In genomic region chr15:88834211-88834812, GRCh38 we compare ENCODE assay signal across 8 cellular contexts. TPM values are rescaled to one million over a fixed set of nuclear protein-coding genes. Genes with fewer than 3 reads are reported as not detected.
DNase-seq lines count a peak whose midpoint lies in the region; ATAC-seq and TF ChIP-seq lines count a peak whose summit lies in the region.

No MANE protein-coding gene starts in this region.

- H3K36me3 ChIP-seq in DND-41 (ENCODE audit: insufficient read depth, low read length): no peaks in the 10 kb centered on the region
- no peaks in the 10 kb centered on the region for H3K36me3 ChIP-seq in MM.1S (replicated peaks; ENCODE audit: insufficient read depth, low read length)
- H3K36me3 ChIP-seq in ascending aorta: peaks cover 0 to 7% of the 10 kb centered on the region in 2 donors
- no peaks in the 10 kb centered on the region for H3K36me3 ChIP-seq in skeletal muscle satellite cell (ENCODE audit: insufficient read depth, low read length)

- ATAC-seq in DND-41 (ENCODE audit: insufficient read depth, low read depth): no peak
- ATAC-seq in GM19324 (IDR thresholded peaks at IDR 0.05; ENCODE audit: low FRiP score, unreplicated experiment): no peak

- H3K4me3 ChIP-seq in DND-41 (ENCODE audit: low read depth in 1 of 2, low read length in 2 of 2): no peak overlapping the region
- H3K4me3 ChIP-seq in MM.1S (ENCODE audit: low read length): no peak overlapping the region
- H3K4me3 ChIP-seq in ascending aorta: no peak overlapping the region
- H3K4me3 ChIP-seq in skeletal muscle satellite cell (ENCODE audit: low read length): no peak overlapping the region

- DNase-seq in DND-41 (no peak), MM.1S (peak; percentile 45), ascending aorta (ENCODE audit: low spot score in 2 of 2) (peak; percentile 15 to 85), hypothalamus (lab: John Stamatoyannopoulos, UW) (peak in 46 of 51 donors; percentile 1 to 68 (median 26)), epidermal melanocyte (ENCODE audit: insufficient read length, low spot score) (no peak), NCI-H1694 (lab: John Stamatoyannopoulos, UW) (no peak)

- H3K9me3 ChIP-seq in DND-41 (ENCODE audit: insufficient read depth, low read length, severe bottlenecking): no peaks in the 10 kb centered on the region
- no peaks in the 10 kb centered on the region for H3K9me3 ChIP-seq in MM.1S (replicated peaks; ENCODE audit: insufficient read depth, low read length)
- no peaks in the 10 kb centered on the region for H3K9me3 ChIP-seq in ascending aorta
- H3K9me3 ChIP-seq in skeletal muscle satellite cell (replicated peaks; ENCODE audit: low read length): no peaks in the 10 kb centered on the region

- H3K27me3 ChIP-seq in DND-41 (ENCODE audit: insufficient read depth, low read length, poor library complexity): no peaks in the 10 kb centered on the region
- H3K27me3 ChIP-seq in MM.1S (replicated peaks; ENCODE audit: insufficient read depth, low read length): no peaks in the 10 kb centered on the region
- no peaks in the 10 kb centered on the region for H3K27me3 ChIP-seq in ascending aorta
- H3K27me3 ChIP-seq in skeletal muscle satellite cell (ENCODE audit: control insufficient read depth, insufficient read depth, low read length): no peaks in the 10 kb centered on the region

- H3K9ac ChIP-seq in DND-41 (ENCODE audit: low read depth, low read length) (no peak overlapping the region), MM.1S (ENCODE audit: low read length) (no peak overlapping the region), skeletal muscle satellite cell (ENCODE audit: low read depth, low read length) (peak overlapping the region; percentile 42)

- intact Hi-C loops in ascending aorta (cut with DNase I): loop anchor here (1.0 kb wide), 2 partner anchors 86 to 177 kb away; no protein-coding TSS in a partner anchor

- no peaks in the 10 kb centered on the region for H3K79me2 ChIP-seq in DND-41 (ENCODE audit: insufficient read depth, low read length)
- no peaks in the 10 kb centered on the region for H3K79me2 ChIP-seq in MM.1S (ENCODE audit: low read length)

- no peak overlapping the region for H3K27ac ChIP-seq in DND-41 (ENCODE audit: low read length)
- no peak overlapping the region for H3K27ac ChIP-seq in MM.1S (ENCODE audit: low read length)
- H3K27ac ChIP-seq in ascending aorta: peak overlapping the region; percentile 74 to 82

- H3F3A ChIP-seq in MM.1S (ENCODE audit: insufficient read depth, low read length): no peaks in the 10 kb centered on the region

- no peaks in the 10 kb centered on the region for H3K9me2 ChIP-seq in MM.1S (replicated peaks; ENCODE audit: insufficient read depth, low read length)

- TF ChIP-seq CTCF in DND-41 (IDR thresholded peaks at IDR 0.05; ENCODE audit: borderline replicate concordance, extremely low read depth, low read length, poor library complexity, severe bottlenecking): peak; percentile 36
- TF ChIP-seq CTCF in MM.1S (IDR thresholded peaks at IDR 0.05; ENCODE audit: low read length): peak; percentile 85
- peak; percentile 79 to 90 (median 88) for TF ChIP-seq CTCF in ascending aorta (IDR thresholded peaks at IDR 0.05)

- H2AFZ ChIP-seq in DND-41 (ENCODE audit: low read depth, low read length) (no peak overlapping the region), MM.1S (ENCODE audit: low read length) (peak overlapping the region; percentile 44; the same call in 1 of the 2 replicates)

- H3K4me2 ChIP-seq in DND-41 (ENCODE audit: insufficient read depth, low read length) (no peak overlapping the region), MM.1S (ENCODE audit: low read depth, low read length) (no peak overlapping the region), skeletal muscle satellite cell (ENCODE audit: low read length) (no peak overlapping the region)

- H3K4me1 ChIP-seq in DND-41 (ENCODE audit: insufficient read depth, low read length) (no peaks in the 10 kb centered on the region), MM.1S (ENCODE audit: low read length) (no peaks in the 10 kb centered on the region), ascending aorta (peaks cover 0 to 16% of the 10 kb centered on the region in 2 donors), skeletal muscle satellite cell (ENCODE audit: control insufficient read depth, insufficient read depth, low read length) (peaks cover 14% of the 10 kb centered on the region)

- no peaks in the 10 kb centered on the region for H4K20me1 ChIP-seq in DND-41 (ENCODE audit: insufficient read depth, low read length)
- no peaks in the 10 kb centered on the region for H4K20me1 ChIP-seq in MM.1S (ENCODE audit: insufficient read depth, low read length)

RNA-seq across cellular contexts. Expression of gene ACAN, which starts 31.1 kb away (rescaled TPM):
- 113 TPM for total RNA-seq in ascending aorta
- under 0.01 and 0.22 TPM in 2 replicates for total RNA-seq in skeletal muscle satellite cell (2012; rRNA removed)

Comparison
In these comparisons a context has a peak if more than half of its experiments do, and no peak if none do; other contexts are left out.
1. DNase-seq: peak in MM.1S (single experiment), ascending aorta (2 of 2) and hypothalamus (46 of 51); none in DND-41 (single experiment), epidermal melanocyte (single experiment) and NCI-H1694 (single experiment).
2. H3K27ac ChIP-seq: peak in ascending aorta (2 of 2); none in DND-41 (single experiment) and MM.1S (single experiment).
3. CTCF ChIP-seq: peak in every context shown above with its lines; median percentile 88 in ascending aorta; 85 in MM.1S; 36 in DND-41.